ENCODE assay signal across 12 cellular contexts in genomic region chr19:35590875-35591274, GRCh38. TPM values are rescaled to one million over a fixed set of nuclear protein-coding genes. Genes with fewer than 3 reads are reported as not detected.
"Had no signal": no experiment of that assay in that cellular context is flagged by ENCODE, and none has a peak within 500 bp of the region (broad histone marks: within the 10 kb centered on the region; RNA-seq: fewer than 3 reads in every experiment).

No MANE protein-coding gene starts in this region.

- H3K4me2 ChIP-seq: KMS-11 had no signal

- H3K27ac ChIP-seq: HL-60, KMS-11 had no signal

- FAIRE-seq: HepG2, HTR-8/SVneo had no signal

- H3K9ac ChIP-seq: KMS-11 had no signal

- DNase-seq: IMR-90, Karpas-422, Kasumi-1, KBM-7, KG1 had no signal

- ATAC-seq: HepG2 had no signal

RNA-seq across cellular contexts. Expression of gene PMIS2, which starts 4.9 kb away (rescaled TPM):
- total RNA-seq: HepG2, HT-29, HT1080, IMR-90 had no signal
- polyA plus RNA-seq: HepG2, IgD-negative memory B cell, IMR-90 had no signal

RNA-seq across cellular contexts. Expression of gene ATP4A, which starts 27.4 kb away (rescaled TPM):
- total RNA-seq: HT-29, HT1080, IMR-90 had no signal
- polyA plus RNA-seq: IgD-negative memory B cell, IMR-90 had no signal
